26 cellular contexts compared by ENCODE assay signal in genomic region chr14:32728526-32728925, GRCh38.
"Had no signal": no experiment of that assay in that cellular context is flagged by ENCODE, and none has a peak within 500 bp of the region (broad histone marks: within the 10 kb centered on the region; RNA-seq: fewer than 3 reads in every experiment).

No MANE protein-coding gene starts in this region.

- H3K9me3 Mint-ChIP-seq: activated CD4-positive, alpha-beta memory T cell treated with anti-CD3 and anti-CD28 coated beads for 36 hours; activated CD4-positive, alpha-beta T cell treated with anti-CD3 and anti-CD28 coated beads, Interleukin-2, amount 10 ng/mL, durations not matched to agents 7 days and 5 days; activated naive CD8-positive, alpha-beta T cell treated with anti-CD3 and anti-CD28 coated beads, Interleukin-2, amount 10 ng/mL, durations not matched to agents 7 days and 5 days; activated T-cell treated with anti-CD3 and anti-CD28 coated beads, Interleukin-2, amount 50 U/mL, for 72 hours; activated T-helper 2 cell treated with anti-CD3 and anti-CD28 coated beads, Interferon-gamma antibody, Interleukin-2, Interleukin-4, amounts not matched to agents 10 μg/mL and 5 μg/mL and 100 μg/mL, durations not matched to agents 14 hours and 24 hours and 36 hours had no signal

- H3K4me1 Mint-ChIP-seq: activated CD4-positive, alpha-beta T cell treated with anti-CD3 and anti-CD28 coated beads, Interleukin-2, amount 10 ng/mL, durations not matched to agents 7 days and 5 days; activated naive CD8-positive, alpha-beta T cell treated with anti-CD3 and anti-CD28 coated beads, Interleukin-2, amount 10 ng/mL, durations not matched to agents 7 days and 5 days had no signal

- ATAC-seq: activated T-cell treated with anti-CD3 and anti-CD28 coated beads, Interleukin-2, amount 50 U/mL, for 72 hours; body of pancreas had no signal

- H3K27ac Mint-ChIP-seq: activated CD4-positive, alpha-beta memory T cell treated with anti-CD3 and anti-CD28 coated beads for 36 hours; activated CD4-positive, alpha-beta T cell treated with anti-CD3 and anti-CD28 coated beads, Interleukin-2, amount 10 ng/mL, durations not matched to agents 7 days and 5 days; activated naive CD8-positive, alpha-beta T cell treated with anti-CD3 and anti-CD28 coated beads, Interleukin-2, amount 10 ng/mL, durations not matched to agents 7 days and 5 days; activated T-cell treated with anti-CD3 and anti-CD28 coated beads, Interleukin-2, amount 50 U/mL, for 72 hours; activated T-helper 2 cell treated with anti-CD3 and anti-CD28 coated beads, Interferon-gamma antibody, Interleukin-2, Interleukin-4, amounts not matched to agents 10 μg/mL and 5 μg/mL and 100 μg/mL, durations not matched to agents 14 hours and 24 hours and 36 hours had no signal

- H3K27ac ChIP-seq: adrenal gland, ascending aorta, body of pancreas, KMS-11, SK-N-MC, VCaP had no signal

- H3K27me3 Mint-ChIP-seq: activated CD4-positive, alpha-beta memory T cell treated with anti-CD3 and anti-CD28 coated beads for 36 hours; activated naive CD8-positive, alpha-beta T cell treated with anti-CD3 and anti-CD28 coated beads, Interleukin-2, amount 10 ng/mL, durations not matched to agents 7 days and 5 days had no signal

- DNase-seq: activated CD4-positive, alpha-beta memory T cell treated with anti-CD3 and anti-CD28 coated beads for 36 hours; activated CD4-positive, alpha-beta T cell treated with anti-CD3 and anti-CD28 coated beads, Interleukin-2, amount 10 ng/mL, durations not matched to agents 7 days and 5 days; activated CD4-positive, CD25-positive, alpha-beta regulatory T cell; activated CD8-positive, alpha-beta memory T cell treated with anti-CD3 and anti-CD28 coated beads for 24 hours; activated gamma-delta T cell treated with Interleukin-2 at 50 U/mL for 16 hours; activated naive CD4-positive, alpha-beta T cell treated with anti-CD3 and anti-CD28 coated beads, Interleukin-2, amount 50 U/mL, for 16 hours; activated naive CD8-positive, alpha-beta T cell treated with anti-CD3 and anti-CD28 coated beads, Interleukin-2, amount 10 ng/mL, durations not matched to agents 7 days and 5 days; activated T-cell treated with anti-CD3 and anti-CD28 coated beads for 4 hours; activated T-cell treated with anti-CD3 and anti-CD28 coated beads, Interleukin-2, amount 50 U/mL, for 72 hours; adrenal gland; body of pancreas; NCI-H1105; NCI-H1436; NCI-H1694 treated with DMSO at 0.1 percent for 48 hours; NCI-H2029 treated with DMSO at 0.1 percent for 48 hours; NCI-H345; NCI-H510A; NCI-H526 treated with DMSO at 0.1 percent for 48 hours; NCI-H82; SIG-M5; T-helper 1 cell had no signal

- H3K27me3 ChIP-seq: adrenal gland, ascending aorta, body of pancreas had no signal

- H3K36me3 Mint-ChIP-seq: activated CD4-positive, alpha-beta memory T cell treated with anti-CD3 and anti-CD28 coated beads for 36 hours; activated naive CD8-positive, alpha-beta T cell treated with anti-CD3 and anti-CD28 coated beads, Interleukin-2, amount 10 ng/mL, durations not matched to agents 7 days and 5 days had no signal

- H3K4me3 Mint-ChIP-seq: activated CD4-positive, alpha-beta memory T cell treated with anti-CD3 and anti-CD28 coated beads for 36 hours; activated CD4-positive, alpha-beta T cell treated with anti-CD3 and anti-CD28 coated beads, Interleukin-2, amount 10 ng/mL, durations not matched to agents 7 days and 5 days; activated naive CD8-positive, alpha-beta T cell treated with anti-CD3 and anti-CD28 coated beads, Interleukin-2, amount 10 ng/mL, durations not matched to agents 7 days and 5 days; activated T-cell treated with anti-CD3 and anti-CD28 coated beads, Interleukin-2, amount 50 U/mL, for 72 hours had no signal
